ENCODE assay signal across 22 cellular contexts in genomic region chr14:98184467-98184866, GRCh38.
DNase-seq lines count a peak whose midpoint lies in the region; ATAC-seq and TF ChIP-seq lines count a peak whose summit lies in the region.
"Had no signal": no experiment of that assay in that cellular context is flagged by ENCODE, and none has a peak within 500 bp of the region (broad histone marks: within the 10 kb centered on the region; RNA-seq: fewer than 3 reads in every experiment).

No MANE protein-coding gene starts in this region.

- H2AFZ ChIP-seq in DND-41 (ENCODE audit: low read depth, low read length), result peak overlapping the region; percentile 8; the same call in 1 of the 2 replicates
- H2AFZ ChIP-seq: GM23248 had no signal

- H4K20me1 ChIP-seq in DND-41 (ENCODE audit: insufficient read depth, low read length), result no peaks in the 10 kb centered on the region

- no peak for DNase-seq in activated CD4-positive, alpha-beta T cell treated with anti-CD3 and anti-CD28 coated beads, Interleukin-2, amount 10 ng/mL, durations not matched to agents 7 days and 5 days
- DNase-seq in activated CD4-positive, alpha-beta T cell treated with anti-CD3 and anti-CD28 coated beads, Interleukin-2, amount 50 U/mL, for 1 hour, result no peak
- DNase-seq in DND-41 (peak; percentile 33), nucleus accumbens (lab: John Stamatoyannopoulos, UW) (no peak), NCI-H2029 treated with DMSO at 0.1 percent for 48 hours (lab: John Stamatoyannopoulos, UW) (no peak), middle frontal gyrus (ENCODE audit: extremely low spot score, low spot score) (no peak)
- DNase-seq in activated T-cell treated with anti-CD3 and anti-CD28 coated beads, Interleukin-2, amount 50 U/mL, for 72 hours, result no peak
- DNase-seq in naive thymus-derived CD4-positive, alpha-beta T cell, result no peak
- DNase-seq: activated CD4-positive, alpha-beta T cell treated with anti-CD3 and anti-CD28 coated beads, Interleukin-2, amount 50 U/mL, for 48 hours; AML-193; cortex of kidney; esophagus squamous epithelium; GF-D8; GM23248; KG1; left colon; NCI-H146; NCI-H2171 treated with DMSO at 0.1 percent for 48 hours; NCI-H524 treated with DMSO at 0.1 percent for 48 hours had no signal

- peaks cover 95% of the 10 kb centered on the region for H3K4me1 Mint-ChIP-seq in activated CD4-positive, alpha-beta T cell treated with anti-CD3 and anti-CD28 coated beads, Interleukin-2, amount 10 ng/mL, durations not matched to agents 7 days and 5 days
- peaks cover 100% of the 10 kb centered on the region for H3K4me1 Mint-ChIP-seq in activated T-cell treated with anti-CD3 and anti-CD28 coated beads, Interleukin-2, amount 50 U/mL, for 72 hours (ENCODE audit: low read depth)
- peaks cover 57 to 100% (median 97%) of the 10 kb centered on the region in 7 donors for H3K4me1 Mint-ChIP-seq in naive thymus-derived CD4-positive, alpha-beta T cell
- H3K4me1 Mint-ChIP-seq: memory B cell had no signal

- peak overlapping the region; percentile 17 for H3K4me3 Mint-ChIP-seq in activated CD4-positive, alpha-beta T cell treated with anti-CD3 and anti-CD28 coated beads, Interleukin-2, amount 10 ng/mL, durations not matched to agents 7 days and 5 days
- H3K4me3 Mint-ChIP-seq in activated T-cell treated with anti-CD3 and anti-CD28 coated beads, Interleukin-2, amount 50 U/mL, for 72 hours, result peak overlapping the region; percentile 55 to 73
- H3K4me3 Mint-ChIP-seq in naive thymus-derived CD4-positive, alpha-beta T cell, result peak overlapping the region; percentile 63 to 84 (median 76)
- H3K4me3 Mint-ChIP-seq: memory B cell had no signal

- H3K9me3 ChIP-seq in DND-41 (ENCODE audit: insufficient read depth, low read length, severe bottlenecking), result no peaks in the 10 kb centered on the region
- H3K9me3 ChIP-seq in naive thymus-derived CD4-positive, alpha-beta T cell (ENCODE audit: control insufficient read depth in 2 of 3, low read length in 3 of 3), result no peaks in the 10 kb centered on the region
- H3K9me3 ChIP-seq: esophagus squamous epithelium, upper lobe of left lung had no signal

- H3K9me3 Mint-ChIP-seq in activated CD4-positive, alpha-beta T cell treated with anti-CD3 and anti-CD28 coated beads, Interleukin-2, amount 10 ng/mL, durations not matched to agents 7 days and 5 days, result peaks cover 6% of the 10 kb centered on the region
- peaks cover 0 to 3% of the 10 kb centered on the region in 2 donors for H3K9me3 Mint-ChIP-seq in activated T-cell treated with anti-CD3 and anti-CD28 coated beads, Interleukin-2, amount 50 U/mL, for 72 hours
- H3K9me3 Mint-ChIP-seq in naive thymus-derived CD4-positive, alpha-beta T cell, result peaks cover 0 to 6% (median 0%) of the 10 kb centered on the region in 11 donors

- H3K79me2 ChIP-seq in DND-41 (ENCODE audit: insufficient read depth, low read length), result peaks cover 41% of the 10 kb centered on the region

- H3K27ac Mint-ChIP-seq in activated CD4-positive, alpha-beta T cell treated with anti-CD3 and anti-CD28 coated beads, Interleukin-2, amount 10 ng/mL, durations not matched to agents 7 days and 5 days, result peak overlapping the region; percentile 90
- peak overlapping the region; percentile 98 for H3K27ac Mint-ChIP-seq in activated T-cell treated with anti-CD3 and anti-CD28 coated beads, Interleukin-2, amount 50 U/mL, for 72 hours
- H3K27ac Mint-ChIP-seq in naive thymus-derived CD4-positive, alpha-beta T cell, result peak overlapping the region; percentile 89 to 100 (median 97)
- H3K27ac Mint-ChIP-seq: memory B cell had no signal

- intact Hi-C loops in naive thymus-derived CD4-positive, alpha-beta T cell (cut with micrococcal nuclease), result loop anchor here in 1 of 2 donors (10.0 kb wide), 1 partner anchor 460 kb away; no protein-coding TSS in a partner anchor

- H3K27ac ChIP-seq in DND-41 (ENCODE audit: low read length), result peak overlapping the region; percentile 99
- H3K27ac ChIP-seq in naive thymus-derived CD4-positive, alpha-beta T cell (ENCODE audit: low read depth, low read length), result peak overlapping the region; percentile 80
- H3K27ac ChIP-seq: GM23248, VCaP had no signal

- no peak for ATAC-seq in DND-41 (ENCODE audit: insufficient read depth, low read depth)
- no peak for ATAC-seq in activated T-cell treated with anti-CD3 and anti-CD28 coated beads, Interleukin-2, amount 50 U/mL, for 72 hours (replicated peaks in 1 of 2)
- no peak for ATAC-seq in naive thymus-derived CD4-positive, alpha-beta T cell
- ATAC-seq: left colon had no signal

- H3K4me1 ChIP-seq in DND-41 (ENCODE audit: insufficient read depth, low read length), result peaks cover 95% of the 10 kb centered on the region
- peaks cover 84 to 93% of the 10 kb centered on the region in 2 donors for H3K4me1 ChIP-seq in naive thymus-derived CD4-positive, alpha-beta T cell (ENCODE audit: control insufficient read depth in 2 of 2, insufficient read depth in 2 of 2, low read length in 2 of 2)

- no peaks in the 10 kb centered on the region for H3K27me3 Mint-ChIP-seq in activated CD4-positive, alpha-beta T cell treated with anti-CD3 and anti-CD28 coated beads, Interleukin-2, amount 10 ng/mL, durations not matched to agents 7 days and 5 days
- H3K27me3 Mint-ChIP-seq in activated T-cell treated with anti-CD3 and anti-CD28 coated beads, Interleukin-2, amount 50 U/mL, for 72 hours (ENCODE audit: low read depth), result no peaks in the 10 kb centered on the region
- no peaks in the 10 kb centered on the region for H3K27me3 Mint-ChIP-seq in naive thymus-derived CD4-positive, alpha-beta T cell
- H3K27me3 Mint-ChIP-seq: memory B cell had no signal

- H3K4me3 ChIP-seq in DND-41 (ENCODE audit: low read depth in 1 of 2, low read length in 2 of 2), result no peak overlapping the region
- peak overlapping the region; percentile 56 for H3K4me3 ChIP-seq in naive thymus-derived CD4-positive, alpha-beta T cell (ENCODE audit: low read length)
- H3K4me3 ChIP-seq: esophagus squamous epithelium, GM23248, upper lobe of left lung had no signal

- POLR2A ChIA-PET in activated CD4-positive, alpha-beta T cell treated with anti-CD3 and anti-CD28 coated beads, Interleukin-2, amount 10 ng/mL, durations not matched to agents 7 days and 5 days (lab: Charles Lee), result no interaction called here
- POLR2A ChIA-PET in naive thymus-derived CD4-positive, alpha-beta T cell (lab: Charles Lee), result interaction anchor here (0.6 to 25.4 kb wide), 11 partner anchors 5 to 1082 kb away, joined by 3 to 501 read pairs (median 17); partner anchors contain the start of gene BCL11B

- CTCF ChIA-PET in activated CD4-positive, alpha-beta T cell treated with anti-CD3 and anti-CD28 coated beads, Interleukin-2, amount 10 ng/mL, durations not matched to agents 7 days and 5 days (lab: Charles Lee), result interaction anchor here (1.0 to 2.1 kb wide), 4 partner anchors 9 to 1088 kb away, joined by 3 to 13 read pairs (median 4); partner anchors contain the start of gene BCL11B
- CTCF ChIA-PET in naive thymus-derived CD4-positive, alpha-beta T cell (lab: Charles Lee), result interaction anchor here (1.1 to 18.0 kb wide), 3 partner anchors 9 to 42 kb away, joined by 3 to 279 read pairs (median 5); no protein-coding TSS in a partner anchor

- H3K36me3 ChIP-seq in DND-41 (ENCODE audit: insufficient read depth, low read length), result no peaks in the 10 kb centered on the region; the same call in 1 of the 2 replicates
- H3K36me3 ChIP-seq in naive thymus-derived CD4-positive, alpha-beta T cell (ENCODE audit: control insufficient read depth in 2 of 3, insufficient read depth in 3 of 3, low read length in 3 of 3), result no peaks in the 10 kb centered on the region
- H3K36me3 ChIP-seq: esophagus squamous epithelium, upper lobe of left lung had no signal

- peaks cover 7% of the 10 kb centered on the region for H3K36me3 Mint-ChIP-seq in activated CD4-positive, alpha-beta T cell treated with anti-CD3 and anti-CD28 coated beads, Interleukin-2, amount 10 ng/mL, durations not matched to agents 7 days and 5 days (ENCODE audit: low read depth)
- peaks cover 0 to 3% of the 10 kb centered on the region in 2 donors for H3K36me3 Mint-ChIP-seq in activated T-cell treated with anti-CD3 and anti-CD28 coated beads, Interleukin-2, amount 50 U/mL, for 72 hours (ENCODE audit: insufficient read depth in 2 of 2)
- H3K36me3 Mint-ChIP-seq in naive thymus-derived CD4-positive, alpha-beta T cell, result peaks cover 0 to 17% (median 4%) of the 10 kb centered on the region in 5 donors
- H3K36me3 Mint-ChIP-seq: memory B cell had no signal

- no peak for TF ChIP-seq CTCF in DND-41 (IDR thresholded peaks at IDR 0.05; ENCODE audit: borderline replicate concordance, extremely low read depth, low read length, poor library complexity, severe bottlenecking)

- H3K4me2 ChIP-seq in DND-41 (ENCODE audit: insufficient read depth, low read length), result peak overlapping the region; percentile 23; the same call in 1 of the 2 replicates

- H3K9ac ChIP-seq in DND-41 (ENCODE audit: low read depth, low read length), result peak overlapping the region; percentile 81
- H3K9ac ChIP-seq: GM23248 had no signal

- H3K27me3 ChIP-seq in DND-41 (ENCODE audit: insufficient read depth, low read length, poor library complexity), result no peaks in the 10 kb centered on the region
- H3K27me3 ChIP-seq in naive thymus-derived CD4-positive, alpha-beta T cell (ENCODE audit: control insufficient read depth in 2 of 2, insufficient read depth in 2 of 2, low read length in 2 of 2), result no peaks in the 10 kb centered on the region
- H3K27me3 ChIP-seq: esophagus squamous epithelium, upper lobe of left lung had no signal

Comparison
In these comparisons a context has a peak if more than half of its experiments do, and no peak if none do; other contexts are left out.
1. H3K4me3 Mint-ChIP-seq: peak in every context shown above with its lines; median percentile 76 in naive thymus-derived CD4-positive, alpha-beta T cell; 64 in activated T-cell treated with anti-CD3 and anti-CD28 coated beads, Interleukin-2, amount 50 U/mL, for 72 hours; 17 in activated CD4-positive, alpha-beta T cell treated with anti-CD3 and anti-CD28 coated beads, Interleukin-2, amount 10 ng/mL, durations not matched to agents 7 days and 5 days.